ENCODE assay signal across 9 cellular contexts in the genomic region with DNA sequence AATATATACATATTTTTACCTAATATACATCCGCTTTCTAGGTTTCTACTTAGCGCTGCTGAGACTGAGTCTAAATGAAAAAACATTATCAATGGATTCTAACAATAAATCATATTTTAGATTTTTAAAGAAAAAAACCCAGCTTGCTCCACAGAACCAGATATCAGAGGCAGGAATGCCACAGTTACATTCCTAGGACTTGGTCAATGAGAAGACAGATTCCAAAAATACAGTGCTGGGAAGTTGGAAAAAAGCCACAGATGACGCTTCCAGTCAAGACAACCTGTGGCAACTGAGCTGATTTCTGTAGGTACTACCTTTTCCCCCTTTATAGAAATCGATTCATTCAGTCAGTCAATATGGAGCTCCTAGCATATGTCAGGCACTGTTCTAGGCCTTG. TPM values are rescaled to one million over a fixed set of nuclear protein-coding genes. Genes with fewer than 3 reads are reported as not detected.
DNase-seq lines count a peak whose midpoint lies in the region; FAIRE-seq and TF ChIP-seq lines count a peak whose summit lies in the region.
"Had no signal": no experiment of that assay in that cellular context is flagged by ENCODE, and none has a peak within 500 bp of the region (broad histone marks: within the 10 kb centered on the region; RNA-seq: fewer than 3 reads in every experiment).

No MANE protein-coding gene starts in this region.

- no peak for TF ChIP-seq RAD21 in H1 (IDR thresholded peaks at IDR 0.05 in 1 of 2, conservative IDR thresholded peaks at IDR 0.05 in 1 of 2; ENCODE audit: low read depth in 2 of 2, low read length in 2 of 2)

- in situ Hi-C loops in Caki2 (cut with HindIII; ENCODE audit: low pct_unique_long_range_greater_than_20kb, low sequenced_read_pairs) = no loop called here

- no peak overlapping the region for H2BK120ac ChIP-seq in H1 (replicated peaks; ENCODE audit: low read depth, low read length)

- no peak overlapping the region for H2BK20ac ChIP-seq in H1 (ENCODE audit: low read length)

- H3K36me3 ChIP-seq in MM.1S (replicated peaks; ENCODE audit: insufficient read depth, low read length) = no peaks in the 10 kb centered on the region
- no peaks in the 10 kb centered on the region for H3K36me3 ChIP-seq in H1 (ENCODE audit: control insufficient read depth in 2 of 4, insufficient read depth in 4 of 4, low read length in 3 of 4)
- H3K36me3 ChIP-seq in parathyroid adenoma (ENCODE audit: control insufficient read depth, insufficient read depth, low read length) = no peaks in the 10 kb centered on the region
- H3K36me3 ChIP-seq: pancreas had no signal

- H3K79me2 ChIP-seq in MM.1S (ENCODE audit: low read length) = peaks cover 17% of the 10 kb centered on the region
- H3K79me2 ChIP-seq in H1 (ENCODE audit: control insufficient read depth in 1 of 2, insufficient read depth in 2 of 2, low read length in 2 of 2) = peaks cover 0 to 38% of the 10 kb centered on the region in 2 experiments; a peak in 2 of 4 replicates
- peaks cover 4% of the 10 kb centered on the region for H3K79me2 ChIP-seq in parathyroid adenoma

- WGBS in H1 (ENCODE audit: extremely low coverage in 1 of 2, insufficient coverage in 1 of 2, insufficient read length in 1 of 2, insufficient replicate concordance in 2 of 2, low coverage in 1 of 2, low lambda C conversion rate in 2 of 2, missing lambda C conversion rate in 1 of 2), 2 experiments = 85% methylated on average over 4 of the region's 4 CpGs; no CpG with 5 or more reads in 1 of the 2 experiments

- H3K56ac ChIP-seq in H1 (replicated peaks; ENCODE audit: insufficient read length, low read depth, low read length) = no peak overlapping the region

- no peak overlapping the region for H3K27ac ChIP-seq in MM.1S (ENCODE audit: low read length)
- no peak overlapping the region for H3K27ac ChIP-seq in H1 (ENCODE audit: low read depth, low read length)
- no peak overlapping the region for H3K27ac ChIP-seq in parathyroid adenoma

- H3K23me2 ChIP-seq in H1 (ENCODE audit: low read depth, low read length) = peaks cover 7% of the 10 kb centered on the region

- no peak overlapping the region for H3K14ac ChIP-seq in H1 (ENCODE audit: insufficient read length)

- H2BK15ac ChIP-seq in H1 (ENCODE audit: low read length) = no peak overlapping the region

- H3K4me1 ChIP-seq in MM.1S (ENCODE audit: low read length) (no peaks in the 10 kb centered on the region), H1 (replicated peaks in 1 of 4; ENCODE audit: control insufficient read depth in 3 of 4, insufficient read depth in 4 of 4, low read length in 3 of 4) (peaks cover 0 to 3% (median 1%) of the 10 kb centered on the region in 4 experiments; a peak in 2 of 7 replicates), parathyroid adenoma (no peaks in the 10 kb centered on the region)
- H3K4me1 ChIP-seq: pancreas had no signal

- H3K4me3 ChIP-seq in MM.1S (ENCODE audit: low read length) (peak overlapping the region; percentile 40), H1 (ENCODE audit: extremely low read depth in 1 of 4, insufficient read depth in 2 of 4, low read depth in 3 of 4, low read length in 4 of 4) (peak overlapping the region in 2 of 4 experiments; percentile 28 to 48; a peak in 2 of 8 replicates), parathyroid adenoma (ENCODE audit: low read depth, low read length) (no peak overlapping the region)

- POLR2A ChIA-PET in H1 (lab: Charles Lee; ENCODE audit: partially characterized antibody) = interaction anchor here (1.2 to 2.0 kb wide), 6 partner anchors 9 to 247 kb away, joined by 3 to 18 read pairs (median 4); partner anchors contain the start of gene FEM1C

- no peak for TF ChIP-seq EP300 in H1 (IDR thresholded peaks at IDR 0.05; ENCODE audit: borderline replicate concordance in 1 of 2, low read depth in 2 of 2, low read length in 2 of 2)

- H3K79me1 ChIP-seq in H1 (ENCODE audit: low read depth, low read length) = peaks cover 2% of the 10 kb centered on the region; the same call in 1 of the 2 replicates

- TF ChIP-seq CTCF in MM.1S (IDR thresholded peaks at IDR 0.05; ENCODE audit: low read length) = no peak
- TF ChIP-seq CTCF in H1 (IDR thresholded peaks at IDR 0.05; ENCODE audit: control extremely low read depth in 1 of 3, insufficient read depth in 1 of 3, low read depth in 1 of 3, low read length in 3 of 3) = no peak
- no peak for TF ChIP-seq CTCF in parathyroid adenoma (IDR thresholded peaks at IDR 0.05)

- DNase-seq in Caki2 (ENCODE audit: low read depth) = peak; percentile 6
- DNase-seq in MM.1S = no peak
- no peak for DNase-seq in H1 (ENCODE audit: low read depth in 1 of 2, low spot score in 2 of 2)
- DNase-seq in ecto neural progenitor cell (ENCODE audit: low spot score) = no peak
- DNase-seq in hippocampal formation (lab: John Stamatoyannopoulos, UW) = no peak
- DNase-seq in middle frontal gyrus (ENCODE audit: extremely low spot score, low spot score) = no peak
- DNase-seq in Kasumi-1 (lab: John Stamatoyannopoulos, UW) = no peak

- H2BK12ac ChIP-seq in H1 (ENCODE audit: low read depth, low read length) = no peak overlapping the region

- H3K9me2 ChIP-seq in MM.1S (replicated peaks; ENCODE audit: insufficient read depth, low read length) = no peaks in the 10 kb centered on the region

- no peak overlapping the region for H4K8ac ChIP-seq in H1 (ENCODE audit: extremely low read depth, insufficient read depth, low read length)

- CTCF ChIA-PET in H1 (lab: Charles Lee; ENCODE audit: partially characterized antibody) = interaction anchor here (0.6 to 4.9 kb wide), 5 partner anchors 12 to 434 kb away, joined by 3 to 25 read pairs (median 3); no protein-coding TSS in a partner anchor

- H3K9me3 ChIP-seq in MM.1S (replicated peaks; ENCODE audit: insufficient read depth, low read length) (no peaks in the 10 kb centered on the region), H1 (ENCODE audit: insufficient read depth in 2 of 2, low read depth in 1 of 2, low read length in 1 of 2) (no peaks in the 10 kb centered on the region), parathyroid adenoma (ENCODE audit: control insufficient read depth, low read length) (no peaks in the 10 kb centered on the region)
- H3K9me3 ChIP-seq: pancreas had no signal

- no peak overlapping the region for H3K23ac ChIP-seq in H1 (ENCODE audit: insufficient read length)

- H4K20me1 ChIP-seq in MM.1S (ENCODE audit: insufficient read depth, low read length) (no peaks in the 10 kb centered on the region), H1 (replicated peaks in 1 of 2; ENCODE audit: control insufficient read depth in 1 of 2, insufficient read depth in 2 of 2, low read length in 2 of 2) (peaks cover 0 to 2% of the 10 kb centered on the region in 2 experiments)

- H3K4me2 ChIP-seq in MM.1S (ENCODE audit: low read depth, low read length) (peak overlapping the region; percentile 40), H1 (ENCODE audit: insufficient read depth in 1 of 2, low read depth in 2 of 2, low read length in 2 of 2) (peak overlapping the region; percentile 35 to 86; a peak in 1 of 4 replicates), parathyroid adenoma (ENCODE audit: low read length) (no peak overlapping the region)

- H3K4ac ChIP-seq in H1 (replicated peaks; ENCODE audit: insufficient read length, low read depth, low read length) = no peak overlapping the region

- H3F3A ChIP-seq in MM.1S (ENCODE audit: insufficient read depth, low read length) = 0 out of 2 replicates have a peak, but pooled peaks cover 5% of the 10 kb centered on the region

- H3K9ac ChIP-seq in MM.1S (ENCODE audit: low read length) (no peak overlapping the region), H1 (replicated peaks in 1 of 4; ENCODE audit: extremely low read depth in 1 of 4, low read depth in 3 of 4, low read length in 3 of 4) (no peak overlapping the region), parathyroid adenoma (no peak overlapping the region)

- H4K91ac ChIP-seq in H1 (replicated peaks; ENCODE audit: insufficient read length, low read length) = no peak overlapping the region

- no peak overlapping the region for H2AK5ac ChIP-seq in H1 (ENCODE audit: low read depth, low read length)

- H2AFZ ChIP-seq in MM.1S (ENCODE audit: low read length) = no peak overlapping the region
- H2AFZ ChIP-seq in H1 (ENCODE audit: low read length) = no peak overlapping the region
- H2AFZ ChIP-seq in parathyroid adenoma = peak overlapping the region; percentile 26

- no peak overlapping the region for H3K18ac ChIP-seq in H1 (ENCODE audit: extremely low read depth, low read length)

- TF ChIP-seq POLR2A in H1 (IDR thresholded peaks at IDR 0.05; ENCODE audit: control extremely low read depth in 1 of 2, low read depth in 2 of 2, low read length in 2 of 2) = no peak

- FAIRE-seq in H1 (lab: Jason Lieb, UNC) = no peak
- FAIRE-seq: pancreas had no signal

- H2BK5ac ChIP-seq in H1 (ENCODE audit: low read depth, low read length) = no peak overlapping the region

- no peaks in the 10 kb centered on the region for H3K27me3 ChIP-seq in MM.1S (replicated peaks; ENCODE audit: insufficient read depth, low read length)
- 0 out of 7 replicates have a peak, but pooled peaks cover 0 to 2% (median 0%) of the 10 kb centered on the region in 4 experiments for H3K27me3 ChIP-seq in H1 (replicated peaks in 1 of 4; ENCODE audit: control insufficient read depth in 3 of 4, extremely low read depth in 1 of 4, insufficient read depth in 3 of 4, low read length in 3 of 4)
- H3K27me3 ChIP-seq in parathyroid adenoma (ENCODE audit: control insufficient read depth, insufficient read depth, low read length) = no peaks in the 10 kb centered on the region
- H3K27me3 ChIP-seq: pancreas had no signal

- H4K5ac ChIP-seq in H1 (ENCODE audit: insufficient read length, low read depth, low read length) = no peak overlapping the region

RNA-seq across cellular contexts. Expression of gene CCDC112, which starts 0.6 kb away (rescaled TPM):
- 5.0 and 6.4 TPM in 2 replicates for total RNA-seq in Caki2 (2014; rRNA removed; shearing (Covaris generic); ENCODE audit: low replicate concordance)
- total RNA-seq in H1 (2021; fragmentation: NEBNext Ultra II Directional; extraction: Animal tissue kit (Norgen Biotek cat#: 25700)) = 13.2 and 15.6 TPM in 2 replicates
- polyA plus RNA-seq in H1 (2011; rRNA removed) = 3.3 and 3.7 TPM in 2 replicates
- 5.2 TPM for polyA plus RNA-seq in H1 (2011; cell fraction: cytosol; rRNA removed)
- 1.5 TPM for polyA plus RNA-seq in H1 (2011; cell fraction: nucleus; rRNA removed)
- 4.5 to 13.6 TPM (median 5.8 TPM) in 4 replicates for polyA plus RNA-seq in H1 (2012, experiment 1 of 2)
- 1.2 TPM for polyA plus RNA-seq in H1 (2012, experiment 2 of 2)
- 54.4 TPM for polyA plus RNA-seq in H1 (2013, experiment 1 of 2)
- polyA plus RNA-seq in H1 (2013, experiment 2 of 2) = 49.7 TPM
- polyA minus RNA-seq in H1 (2011; rRNA and poly(A)+ RNA removed) = 0.66 and 1.1 TPM in 2 replicates
- polyA minus RNA-seq in H1 (2011; cell fraction: cytosol; rRNA and poly(A)+ RNA removed) = 2.9 TPM
- polyA minus RNA-seq in H1 (2011; cell fraction: nucleus; rRNA and poly(A)+ RNA removed) = 8.0 TPM

RNA-seq across cellular contexts. Expression of gene PGGT1B, which starts 34.4 kb away (rescaled TPM):
- 1.3 and 9.1 TPM in 2 replicates for total RNA-seq in Caki2 (2014; rRNA removed; shearing (Covaris generic); ENCODE audit: low replicate concordance)
- 43.1 and 43.3 TPM in 2 replicates for total RNA-seq in H1 (2021; fragmentation: NEBNext Ultra II Directional; extraction: Animal tissue kit (Norgen Biotek cat#: 25700))
- 1.9 and 2.3 TPM in 2 replicates for polyA plus RNA-seq in H1 (2011; rRNA removed)
- 1.2 TPM for polyA plus RNA-seq in H1 (2011; cell fraction: cytosol; rRNA removed)
- polyA plus RNA-seq in H1 (2011; cell fraction: nucleus; rRNA removed) = 2.8 TPM
- 15.2 to 28.7 TPM (median 18.3 TPM) in 4 replicates for polyA plus RNA-seq in H1 (2012, experiment 1 of 2)
- polyA plus RNA-seq in H1 (2012, experiment 2 of 2) = 1.0 TPM
- 7.3 TPM for polyA plus RNA-seq in H1 (2013, experiment 1 of 2)
- 7.5 TPM for polyA plus RNA-seq in H1 (2013, experiment 2 of 2)
- polyA minus RNA-seq in H1 (2011; rRNA and poly(A)+ RNA removed) = 17.0 TPM in 2 replicates
- 7.4 TPM for polyA minus RNA-seq in H1 (2011; cell fraction: cytosol; rRNA and poly(A)+ RNA removed)
- 31.3 TPM for polyA minus RNA-seq in H1 (2011; cell fraction: nucleus; rRNA and poly(A)+ RNA removed)
